11 cellular contexts compared by ENCODE assay signal in the genomic region with DNA sequence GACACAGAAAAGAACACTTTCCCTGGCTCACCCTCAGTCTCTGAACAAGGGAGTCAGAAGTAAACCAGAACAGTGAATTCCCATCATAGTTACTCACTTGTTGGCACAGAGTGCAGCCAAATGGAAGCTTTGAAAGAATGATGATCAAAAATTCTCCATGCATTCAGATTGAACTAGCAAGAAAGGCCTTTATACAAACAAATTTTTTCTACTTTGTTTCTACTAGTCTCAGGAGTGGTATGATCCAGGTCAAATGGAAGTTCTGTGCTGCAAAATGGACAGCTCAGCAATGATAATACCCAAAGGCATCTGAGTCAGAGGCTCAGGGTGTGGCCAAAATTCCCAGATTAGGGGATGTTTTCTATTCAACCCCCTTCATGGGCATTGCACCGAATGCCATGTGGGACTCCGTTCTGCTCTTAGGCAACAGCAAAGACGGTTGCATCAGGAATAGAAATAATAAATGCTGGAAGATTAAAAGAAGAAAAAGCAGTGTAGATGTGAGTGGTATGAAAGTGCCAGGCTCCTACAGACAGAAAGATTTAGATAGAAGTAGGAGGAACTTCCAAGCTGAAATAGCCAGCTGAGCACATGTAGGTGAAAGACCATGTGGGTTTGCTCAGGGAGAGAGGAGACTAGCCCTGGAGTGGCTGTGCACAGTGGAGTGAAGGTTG. TPM values are rescaled to one million over a fixed set of nuclear protein-coding genes. Genes with fewer than 3 reads are reported as not detected.
DNase-seq lines count a peak whose midpoint lies in the region; ATAC-seq and TF ChIP-seq lines count a peak whose summit lies in the region.
"Had no signal": no experiment of that assay in that cellular context is flagged by ENCODE, and none has a peak within 500 bp of the region (broad histone marks: within the 10 kb centered on the region; RNA-seq: fewer than 3 reads in every experiment).

No MANE protein-coding gene starts in this region.

- H3K4me1 ChIP-seq in mucosa of descending colon (ENCODE audit: low read depth) (peaks cover 3% of the 10 kb centered on the region), aorta (ENCODE audit: control insufficient read depth in 1 of 2, insufficient read depth in 2 of 2, low read length in 2 of 2) (peaks cover 4 to 6% of the 10 kb centered on the region in 2 donors)

- H3K9me3 ChIP-seq in mucosa of descending colon: no peaks in the 10 kb centered on the region
- no peaks in the 10 kb centered on the region for H3K9me3 ChIP-seq in aorta (ENCODE audit: control insufficient read depth, low read length)

- no peaks in the 10 kb centered on the region for H3K36me3 ChIP-seq in mucosa of descending colon (ENCODE audit: low read depth)
- no peaks in the 10 kb centered on the region for H3K36me3 ChIP-seq in aorta (ENCODE audit: control insufficient read depth in 1 of 2, insufficient read depth in 2 of 2, low read length in 1 of 2)

- DNase-seq in Right ventricle myocardium inferior (ENCODE audit: missing footprints) (no peak), cardiac septum (ENCODE audit: low spot score) (no peak), epithelial cell of esophagus (ENCODE audit: low read depth) (peak; percentile 95), mucosa of descending colon (no peak), aorta (peak in 1 of 2 donors; percentile 74), caudate nucleus (lab: John Stamatoyannopoulos, UW) (no peak), NCI-H2171 treated with DMSO at 0.1 percent for 48 hours (lab: John Stamatoyannopoulos, UW) (no peak)
- DNase-seq: activated naive CD4-positive, alpha-beta T cell treated with anti-CD3 and anti-CD28 coated beads for 36 hours; NCI-H1694 had no signal

- no peak for TF ChIP-seq CTCF in epithelial cell of esophagus (IDR thresholded peaks at IDR 0.05; ENCODE audit: insufficient read depth, low read depth, low read length, missing control alignments)
- no peak for TF ChIP-seq CTCF in mucosa of descending colon (IDR thresholded peaks at IDR 0.05)

- H3K27ac ChIP-seq in aorta (ENCODE audit: low read depth in 1 of 2, low read length in 2 of 2): peak overlapping the region; percentile 58 to 84
- H3K27ac ChIP-seq in caudate nucleus (ENCODE audit: low read depth, low read length): no peak overlapping the region
- H3K27ac ChIP-seq: 22Rv1 had no signal

- H3K4me3 ChIP-seq in epithelial cell of esophagus (ENCODE audit: low read length) (no peak overlapping the region), mucosa of descending colon (no peak overlapping the region), aorta (ENCODE audit: low read length in 2 of 2) (no peak overlapping the region)

- no peaks in the 10 kb centered on the region for H3K27me3 ChIP-seq in aorta (ENCODE audit: control insufficient read depth in 1 of 2, insufficient read depth in 2 of 2, low read length in 1 of 2)

- intact Hi-C loops in Right ventricle myocardium inferior (cut with DNase I): loop anchor here (10.0 kb wide), 1 partner anchor 108 kb away; no protein-coding TSS in a partner anchor
- intact Hi-C loops in cardiac septum (cut with DNase I): no loop called here
- intact Hi-C loops in mucosa of descending colon (cut with DNase I, micrococcal nuclease): no loop called here
- intact Hi-C loops in aorta (cut with DNase I): loop anchor here in 1 of 2 donors (10.0 kb wide), 1 partner anchor 128 kb away; no protein-coding TSS in a partner anchor

- WGBS in aorta, 2 donors: 2 to 8% methylated on average over 3 of the region's 3 CpGs

- peak; percentile 73 for ATAC-seq in Right ventricle myocardium inferior
- ATAC-seq in mucosa of descending colon: peak; percentile 44
- ATAC-seq in aorta (ENCODE audit: low FRiP score): peak; percentile 77
- no peak for ATAC-seq in GM19452 (IDR thresholded peaks at IDR 0.05; ENCODE audit: unreplicated experiment)

RNA-seq across cellular contexts. Expression of a gene that starts 24.0 kb away (rescaled TPM):
- total RNA-seq in Right ventricle myocardium inferior: 5.7 TPM
- 30.3 TPM for total RNA-seq in cardiac septum
- total RNA-seq in mucosa of descending colon: 1 to 10 TPM; 1.1 to 5.1 (median 1.3) TPM
- 100 to 1,000 TPM in 1 of 2 donors, 10 to 100 TPM in 1; 79.8 to 113 TPM for total RNA-seq in aorta
- 100 to 1,000 TPM in 1 of 2 donors, 10 to 100 TPM in 1; 82.1 to 227 TPM for polyA plus RNA-seq in aorta
- total RNA-seq: activated naive CD4-positive, alpha-beta T cell treated with anti-CD3 and anti-CD28 coated beads for 36 hours had no signal

RNA-seq across cellular contexts. Expression of a gene that starts 29.5 kb away (rescaled TPM):
- total RNA-seq in Right ventricle myocardium inferior (8.5 TPM), cardiac septum (8.0 TPM), mucosa of descending colon (1 to 10 TPM; 1.0 to 5.0 (median 1.9) TPM), aorta (10 to 100 TPM; 54.6 to 65.6 TPM)
- polyA plus RNA-seq in aorta: 100 to 1,000 TPM in 1 of 2 donors, 10 to 100 TPM in 1; 47.8 to 102 TPM
- total RNA-seq: activated naive CD4-positive, alpha-beta T cell treated with anti-CD3 and anti-CD28 coated beads for 36 hours had no signal
